Comparison of ENCODE assay signal across 8 cellular contexts in the genomic region with DNA sequence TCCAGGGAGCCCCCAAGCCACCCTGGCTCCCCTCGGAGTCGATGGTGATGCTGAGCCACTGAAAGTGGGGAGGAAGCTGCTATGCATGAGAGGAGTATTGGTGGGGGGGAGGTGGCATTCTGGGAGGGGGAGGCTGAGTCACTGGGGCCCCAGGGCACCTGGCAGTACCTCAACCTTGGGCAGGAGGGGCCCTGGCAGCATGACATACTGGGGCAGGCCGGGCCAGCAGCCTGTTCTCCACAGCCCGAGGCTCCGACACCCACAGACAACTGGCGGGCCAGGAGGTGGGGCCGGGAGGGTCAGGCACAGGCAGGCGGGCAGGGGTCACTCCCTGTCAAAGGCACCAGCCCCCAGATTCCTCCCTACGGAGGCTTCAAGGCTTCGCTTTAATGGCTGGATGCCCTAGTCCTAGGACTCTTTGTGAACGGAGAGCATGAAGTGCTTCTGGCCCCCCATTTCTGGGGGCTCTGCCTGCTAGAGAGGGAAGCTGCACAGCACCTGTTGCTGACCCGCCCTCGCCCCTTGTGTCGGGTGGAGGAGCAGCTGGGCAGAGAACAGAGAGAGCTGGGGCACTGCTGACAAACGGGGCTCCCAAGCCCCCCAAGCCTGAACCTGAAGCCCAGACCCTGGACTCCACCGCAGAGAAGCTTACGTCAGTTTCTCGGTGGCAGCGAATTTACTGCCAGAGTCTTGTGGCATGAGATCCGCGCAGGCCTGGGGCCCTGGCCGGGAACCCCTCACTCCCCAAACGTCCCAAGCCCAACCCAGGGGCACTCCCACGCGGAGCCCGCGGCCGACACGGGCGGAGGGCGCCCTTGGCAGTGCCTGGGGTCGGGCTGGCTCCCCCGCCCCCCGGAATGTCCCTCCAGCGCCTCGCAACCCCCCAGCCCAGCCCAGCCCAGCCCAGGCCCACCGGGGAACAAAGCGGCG. TPM values are rescaled to one million over a fixed set of nuclear protein-coding genes. Genes with fewer than 3 reads are reported as not detected.
DNase-seq lines count a peak whose midpoint lies in the region; ATAC-seq and TF ChIP-seq lines count a peak whose summit lies in the region.

No MANE protein-coding gene starts in this region.

- H3K4me1 Mint-ChIP-seq in T-cell = peaks cover 21 to 24% (median 22%) of the 10 kb centered on the region in 3 donors

- H3K36me3 Mint-ChIP-seq in T-cell = peaks cover 3% of the 10 kb centered on the region

- H3K9me3 Mint-ChIP-seq in T-cell = no peaks in the 10 kb centered on the region

- H3K4me1 ChIP-seq in esophagus squamous epithelium (peaks cover 39 to 92% (median 54%) of the 10 kb centered on the region in 3 donors), neuron (ENCODE audit: insufficient read depth, low read length) (peaks cover 25% of the 10 kb centered on the region)

- H3K4me3 ChIP-seq in H7 (ENCODE audit: insufficient read depth, low read depth, low read length) (peak overlapping the region; percentile 97), esophagus squamous epithelium (peak overlapping the region; percentile 73 to 98 (median 92)), neuron (ENCODE audit: low read length) (peak overlapping the region; percentile 63)

- H3K27ac Mint-ChIP-seq in T-cell = no peak overlapping the region

- intact Hi-C loops in esophagus squamous epithelium (cut with DNase I) = loop anchor here (5.0 kb wide), 2 partner anchors 73 to 87 kb away; a partner anchor contains a TSS

- H3K27me3 ChIP-seq in H7 (ENCODE audit: control insufficient read depth, insufficient read depth, low read length) (no peaks in the 10 kb centered on the region; the same call in 1 of the 2 replicates), esophagus squamous epithelium (no peaks in the 10 kb centered on the region), neuron (ENCODE audit: insufficient read depth, low read length) (no peaks in the 10 kb centered on the region)

- peaks cover 8% of the 10 kb centered on the region for H3K36me3 ChIP-seq in H7 (replicated peaks; ENCODE audit: control insufficient read depth, insufficient read depth, low read length)
- H3K36me3 ChIP-seq in esophagus squamous epithelium = peaks cover 0 to 12% (median 0%) of the 10 kb centered on the region in 3 donors
- H3K36me3 ChIP-seq in neuron (ENCODE audit: insufficient read depth, low read length) = peaks cover 36% of the 10 kb centered on the region

- H3K4me3 Mint-ChIP-seq in T-cell = peak overlapping the region; percentile 17 to 47 (median 42)

- CTCF ChIA-PET in T-cell (lab: Charles Lee) = interaction anchor here in 1 of 2 donors (0.6 kb wide), 1 partner anchor 120 kb away, joined by 7 read pairs; no protein-coding TSS in a partner anchor

- peak overlapping the region; percentile 90 to 95 (median 92) for H3K27ac ChIP-seq in esophagus squamous epithelium

- 20 to 40% methylated on average over 1 to 2 of the region's 39 CpGs for WGBS in esophagus squamous epithelium, 2 donors

- H2AFZ ChIP-seq in neuron (ENCODE audit: low read depth, low read length) = peak overlapping the region; percentile 23

- peak in 1 of 4 donors; percentile 17 for TF ChIP-seq POLR2A in esophagus squamous epithelium (IDR thresholded peaks at IDR 0.05)

- no peak for TF ChIP-seq CTCF in esophagus squamous epithelium (IDR thresholded peaks at IDR 0.05)

- no peaks in the 10 kb centered on the region for H3K27me3 Mint-ChIP-seq in T-cell

- POLR2A ChIA-PET in T-cell (lab: Charles Lee) = no interaction called here

- ATAC-seq in T-cell (replicated peaks in 1 of 4) = no peak
- ATAC-seq in GM18519 (IDR thresholded peaks at IDR 0.05; ENCODE audit: low FRiP score, unreplicated experiment) = no peak
- no peak for ATAC-seq in HG03175 (IDR thresholded peaks at IDR 0.05; ENCODE audit: unreplicated experiment)
- ATAC-seq in GM18520 (IDR thresholded peaks at IDR 0.05; ENCODE audit: unreplicated experiment) = no peak

- DNase-seq in H7 (peak; percentile 91), T-cell (no peak), esophagus squamous epithelium (lab: John Stamatoyannopoulos, UW) (no peak)
- no peak for DNase-seq in effector CD8-positive, alpha-beta T cell (lab: John Stamatoyannopoulos, UW)

- H3K9me3 ChIP-seq in esophagus squamous epithelium (no peaks in the 10 kb centered on the region), neuron (ENCODE audit: low read length) (no peaks in the 10 kb centered on the region)

RNA-seq across cellular contexts. Expression of a gene that starts 0.8 kb away (rescaled TPM):
- 11.8 and 13.1 TPM in 2 replicates for total RNA-seq in H7 (2014; rRNA removed; shearing (Covaris generic))
- total RNA-seq in T-cell = under 1 TPM; 0.28 to 0.88 (median 0.85) TPM
- 10 to 100 TPM in 3 of 4 donors, 1 to 10 TPM in 1; 9.5 to 12.2 (median 10.4) TPM for total RNA-seq in esophagus squamous epithelium

RNA-seq across cellular contexts. Expression of a gene that starts 1.8 kb away (rescaled TPM):
- total RNA-seq in H7 (2014; rRNA removed; shearing (Covaris generic)) = 45.2 and 49.4 TPM in 2 replicates
- total RNA-seq in T-cell (10 to 100 TPM; 54.9 to 94.7 (median 67.6) TPM), esophagus squamous epithelium (10 to 100 TPM; 18.3 to 33.2 (median 23.1) TPM)

RNA-seq across cellular contexts. Expression of a gene that starts 10.9 kb away (rescaled TPM):
- total RNA-seq in H7 (2014; rRNA removed; shearing (Covaris generic)) = 41.5 and 49.2 TPM in 2 replicates
- total RNA-seq in T-cell = 10 to 100 TPM; 31.2 to 75.7 (median 53.4) TPM
- 100 to 1,000 TPM in 1 of 4 donors, 10 to 100 TPM in 3; 40.0 to 101 (median 67.3) TPM for total RNA-seq in esophagus squamous epithelium

RNA-seq across cellular contexts. Expression of a gene that starts 58.1 kb away (rescaled TPM):
- total RNA-seq in H7 (2014; rRNA removed; shearing (Covaris generic)) = 58.2 and 76.8 TPM in 2 replicates
- total RNA-seq in T-cell = 100 to 1,000 TPM in 3 of 5 donors, 10 to 100 TPM in 2; 78.5 to 125 (median 105) TPM
- total RNA-seq in esophagus squamous epithelium = 10 to 100 TPM; 19.3 to 56.5 (median 28.3) TPM
